4 cellular contexts compared by ENCODE assay signal in the genomic region with DNA sequence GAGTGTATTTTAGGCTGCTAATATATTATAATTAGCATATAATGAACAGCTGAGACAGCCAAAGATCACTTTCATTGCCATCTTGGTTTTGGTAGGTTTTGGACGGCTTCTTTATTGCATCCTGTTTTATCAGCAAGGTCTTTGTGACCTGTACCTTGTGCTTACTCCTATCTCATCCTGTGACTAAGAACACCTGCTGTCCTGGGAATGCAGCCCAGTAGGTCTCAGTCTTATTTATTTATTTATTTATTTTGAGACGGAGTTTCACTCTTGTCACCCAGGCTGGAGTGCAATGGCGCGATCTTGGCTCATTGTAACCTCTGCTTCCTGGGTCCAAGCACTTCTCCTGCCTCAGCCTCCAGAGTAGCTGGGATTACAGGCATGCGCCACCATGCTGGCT. TPM values are rescaled to one million over a fixed set of nuclear protein-coding genes. Genes with fewer than 3 reads are reported as not detected.
"Had no signal": no experiment of that assay in that cellular context is flagged by ENCODE, and none has a peak within 500 bp of the region (broad histone marks: within the 10 kb centered on the region; RNA-seq: fewer than 3 reads in every experiment).

No MANE protein-coding gene starts in this region.

RNA-seq across cellular contexts. Expression of gene STEAP4, which starts 31.8 kb away (rescaled TPM):
- total RNA-seq: progenitor cell of endocrine pancreas had no signal
- polyA plus RNA-seq: naive thymus-derived CD4-positive, alpha-beta T cell; neural cell; smooth muscle cell had no signal
